ENCODE assay signal across 7 cellular contexts in genomic region chr1:9717193-9718005, GRCh38.
DNase-seq lines count a peak whose midpoint lies in the region; ATAC-seq, FAIRE-seq and TF ChIP-seq lines count a peak whose summit lies in the region.

No MANE protein-coding gene starts in this region.

- peak; percentile 58 for ATAC-seq in GM19452 (IDR thresholded peaks at IDR 0.05; ENCODE audit: unreplicated experiment)
- no peak for ATAC-seq in PC-3

- peak; percentile 64 for DNase-seq in activated CD8-positive, alpha-beta memory T cell treated with anti-CD3 and anti-CD28 coated beads, Interleukin-2, amount 50 U/mL, for 1 hour (ENCODE audit: extremely low read depth)
- DNase-seq in frontal cortex (ENCODE audit: low spot score in 2 of 2): peak; percentile 42 to 54
- peak; percentile 46 for DNase-seq in retina
- DNase-seq in PC-3: no peak
- no peak for DNase-seq in GM23248

- peak overlapping the region; percentile 75 for H2AFZ ChIP-seq in Loucy (ENCODE audit: low read length)
- no peak overlapping the region for H2AFZ ChIP-seq in PC-3 (ENCODE audit: low read length)
- no peak overlapping the region for H2AFZ ChIP-seq in GM23248

- H3K27ac ChIP-seq in PC-3 (ENCODE audit: low read length) (no peak overlapping the region), GM23248 (no peak overlapping the region)

- no TSS peak for BruUV-seq in PC-3 (replicated peaks; lab: Mats Ljungman, UMichigan)

- 82 to 89% methylated on average over 22 to 25 of the region's 25 CpGs for WGBS in GM23248 (ENCODE audit: low coverage in 1 of 2, low lambda C conversion rate in 2 of 2, missing lambda C conversion rate in 2 of 2), 2 experiments

- H4K20me1 ChIP-seq in Loucy (ENCODE audit: insufficient read depth, low read length, poor library complexity, severe bottlenecking): no peaks in the 10 kb centered on the region
- H4K20me1 ChIP-seq in PC-3 (ENCODE audit: low read length): no peaks in the 10 kb centered on the region
- no peaks in the 10 kb centered on the region for H4K20me1 ChIP-seq in GM23248 (ENCODE audit: insufficient read depth)

- in situ Hi-C loops in GM23248 (cut with MboI): no loop called here

- intact Hi-C loops in PC-3 (cut with micrococcal nuclease): loop anchor here (2.0 kb wide), 1 partner anchor 91 kb away; no protein-coding TSS in a partner anchor

- H3K4me3 ChIP-seq in Loucy (ENCODE audit: low read length, poor library complexity, severe bottlenecking): peak overlapping the region; percentile 78
- no peak overlapping the region for H3K4me3 ChIP-seq in PC-3 (ENCODE audit: low read length)
- no peak overlapping the region for H3K4me3 ChIP-seq in GM23248

- H3K4me2 ChIP-seq in Loucy (ENCODE audit: low read depth, low read length, poor library complexity, severe bottlenecking) (peak overlapping the region; percentile 95), PC-3 (ENCODE audit: low read length) (no peak overlapping the region), GM23248 (ENCODE audit: unreplicated experiment) (no peak overlapping the region)

- H3K4me1 ChIP-seq in Loucy (ENCODE audit: insufficient read depth, low read length, poor library complexity, severe bottlenecking) (peaks cover 14% of the 10 kb centered on the region), PC-3 (ENCODE audit: insufficient read depth, low read length) (peaks cover 18% of the 10 kb centered on the region), GM23248 (ENCODE audit: insufficient read depth) (peaks cover 9% of the 10 kb centered on the region)

- no peaks in the 10 kb centered on the region for H3K27me3 ChIP-seq in Loucy (ENCODE audit: insufficient read depth, low read length, poor library complexity, severe bottlenecking)
- H3K27me3 ChIP-seq in PC-3 (ENCODE audit: low read length): no peaks in the 10 kb centered on the region
- H3K27me3 ChIP-seq in GM23248 (replicated peaks; ENCODE audit: insufficient read depth): no peaks in the 10 kb centered on the region

- H3K9ac ChIP-seq in Loucy (ENCODE audit: low read depth, low read length, poor library complexity, severe bottlenecking) (peak overlapping the region; percentile 89), PC-3 (ENCODE audit: low read length) (no peak overlapping the region), GM23248 (no peak overlapping the region)

- H3K79me2 ChIP-seq in Loucy (ENCODE audit: insufficient read depth, low read length) (peaks cover 14% of the 10 kb centered on the region; the same call in 1 of the 2 replicates), PC-3 (ENCODE audit: low read length) (no peaks in the 10 kb centered on the region), GM23248 (ENCODE audit: insufficient read depth) (no peaks in the 10 kb centered on the region)

- TF ChIP-seq CTCF in Loucy (conservative IDR thresholded peaks at IDR 0.05; ENCODE audit: low read length) (no peak; the same call in 1 of the 2 replicates), PC-3 (conservative IDR thresholded peaks at IDR 0.05; ENCODE audit: low read depth, low read length) (no peak)

- no peaks in the 10 kb centered on the region for H3K36me3 ChIP-seq in Loucy (ENCODE audit: insufficient read depth, low read length)
- no peaks in the 10 kb centered on the region for H3K36me3 ChIP-seq in PC-3 (ENCODE audit: low read depth, low read length)
- H3K36me3 ChIP-seq in GM23248 (ENCODE audit: low read depth): no peaks in the 10 kb centered on the region

- H3F3A ChIP-seq in Loucy (ENCODE audit: low read depth) (no peaks in the 10 kb centered on the region), PC-3 (ENCODE audit: low read length, unreplicated experiment) (no peaks in the 10 kb centered on the region), GM23248 (ENCODE audit: insufficient read depth) (no peaks in the 10 kb centered on the region)

- H3K9me3 ChIP-seq in Loucy (ENCODE audit: insufficient read depth, low read depth, low read length): no peaks in the 10 kb centered on the region
- H3K9me3 ChIP-seq in PC-3 (ENCODE audit: low read length): no peaks in the 10 kb centered on the region
- H3K9me3 ChIP-seq in GM23248 (ENCODE audit: low read depth): no peaks in the 10 kb centered on the region

- CTCF ChIA-PET in PC-3 (lab: Charles Lee): no interaction called here

- POLR2A ChIA-PET in PC-3 (lab: Charles Lee; ENCODE audit: unreplicated experiment): no interaction called here

- H3K9me2 ChIP-seq in Loucy (replicated peaks; ENCODE audit: low read depth, low read length) (no peaks in the 10 kb centered on the region), PC-3 (replicated peaks; ENCODE audit: low read length) (no peaks in the 10 kb centered on the region), GM23248 (ENCODE audit: insufficient read depth) (no peaks in the 10 kb centered on the region)

- FAIRE-seq in frontal cortex (lab: Jason Lieb, UNC): no peak

Comparison
In these comparisons a context has a peak if more than half of its experiments do, and no peak if none do; other contexts are left out.
1. DNase-seq: peak in activated CD8-positive, alpha-beta memory T cell treated with anti-CD3 and anti-CD28 coated beads, Interleukin-2, amount 50 U/mL, for 1 hour (single experiment), frontal cortex (2 of 2) and retina (single experiment); none in PC-3 (single experiment) and GM23248 (single experiment).